8 cellular contexts compared by ENCODE assay signal in the genomic region with DNA sequence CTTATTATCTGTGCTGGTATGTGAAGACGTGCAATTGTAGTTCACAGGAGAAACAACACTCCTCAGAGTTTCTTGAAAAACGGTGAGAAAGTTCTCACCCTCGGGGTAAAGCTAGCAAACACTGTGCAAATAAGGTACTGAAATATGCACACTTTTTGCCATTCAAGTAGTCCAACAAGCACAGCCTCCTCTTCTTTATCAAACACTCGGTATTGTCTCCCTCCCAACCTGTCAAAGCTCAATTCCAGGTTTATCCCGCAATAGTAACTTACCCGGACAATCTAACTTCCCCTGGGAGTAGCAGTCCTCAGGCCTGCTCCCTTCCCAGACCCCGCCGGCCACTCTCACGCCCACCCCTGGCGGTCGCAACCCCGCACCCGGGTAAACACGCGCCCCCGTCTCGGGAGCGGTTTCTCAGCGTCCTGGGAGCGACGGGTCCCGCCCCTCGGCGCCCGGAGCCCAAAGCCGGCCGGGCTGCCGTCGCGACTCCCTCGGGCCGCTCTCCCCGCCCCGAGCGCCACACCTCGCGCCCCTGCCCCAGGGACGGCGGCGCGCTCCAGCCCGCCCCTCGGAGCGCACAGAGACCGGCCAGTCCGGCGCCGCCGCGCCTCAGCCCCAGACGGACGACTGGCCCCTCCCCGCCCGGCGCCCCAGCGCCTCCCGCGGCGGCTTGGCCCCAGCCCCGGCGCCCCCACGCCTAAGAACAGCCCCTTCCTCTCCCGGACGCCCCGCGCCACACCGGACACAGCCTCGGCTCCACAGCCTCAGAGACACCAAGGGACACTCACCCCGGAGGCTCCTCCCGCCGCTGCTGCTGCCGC. TPM values are rescaled to one million over a fixed set of nuclear protein-coding genes. Genes with fewer than 3 reads are reported as not detected.
DNase-seq lines count a peak whose midpoint lies in the region; ATAC-seq, FAIRE-seq and TF ChIP-seq lines count a peak whose summit lies in the region.

No MANE protein-coding gene starts in this region.

- H3K4me1 ChIP-seq in cardiac muscle cell (ENCODE audit: low read depth) (peaks cover 28% of the 10 kb centered on the region), pancreas (peaks cover 15 to 42% (median 26%) of the 10 kb centered on the region in 3 donors)

- H3K36me3 ChIP-seq in cardiac muscle cell (no peaks in the 10 kb centered on the region), pancreas (no peaks in the 10 kb centered on the region)

- H3K4me3 ChIP-seq in AG04450 (ENCODE audit: low read depth, low read length), result peak overlapping the region; percentile 76
- H3K4me3 ChIP-seq in cardiac muscle cell, result peak overlapping the region; percentile 97
- peak overlapping the region; percentile 79 to 95 (median 89) for H3K4me3 ChIP-seq in pancreas

- H3K9me3 ChIP-seq in AG04450 (ENCODE audit: control insufficient read depth, insufficient read depth, low read length) (peaks cover under 1% of the 10 kb centered on the region; the same call in 1 of the 2 replicates), cardiac muscle cell (ENCODE audit: low read depth) (no peaks in the 10 kb centered on the region), pancreas (no peaks in the 10 kb centered on the region)

- DNase-seq in AG04450 (ENCODE audit: low read depth, low spot score), result no peak
- DNase-seq in NCI-H446 treated with DMSO at 0.1 percent for 48 hours (lab: John Stamatoyannopoulos, UW), result peak; percentile 35
- peak; percentile 57 to 91 for DNase-seq in cardiac muscle cell (ENCODE audit: low read depth in 1 of 2, low spot score in 1 of 2)
- peak; percentile 60 to 87 (median 71) for DNase-seq in pancreas
- no peak for DNase-seq in NCI-H2171 treated with DMSO at 0.1 percent for 48 hours (lab: John Stamatoyannopoulos, UW)

- H3K4me3 Mint-ChIP-seq in activated naive CD8-positive, alpha-beta T cell, result peak overlapping the region; percentile 93

- H3K36me3 Mint-ChIP-seq in activated naive CD8-positive, alpha-beta T cell, result peaks cover 2% of the 10 kb centered on the region

- CTCF ChIA-PET in AG04450 (lab: Charles Lee), result interaction anchor here (1.0 kb wide), 1 partner anchor 125 kb away, joined by 3 read pairs; a partner anchor contains a TSS

- no peaks in the 10 kb centered on the region for H3K9me3 Mint-ChIP-seq in activated naive CD8-positive, alpha-beta T cell (ENCODE audit: low read depth)

- FAIRE-seq in pancreas (lab: Jason Lieb, UNC), result no peak

- peak; percentile 67 for ATAC-seq in GM18498 (IDR thresholded peaks at IDR 0.05; ENCODE audit: unreplicated experiment)
- peak; percentile 58 for ATAC-seq in HG02870 (IDR thresholded peaks at IDR 0.05; ENCODE audit: unreplicated experiment)
- peak; percentile 77 to 82 (median 80) for ATAC-seq in pancreas

- intact Hi-C loops in pancreas (cut with DNase I), result no loop called here

- 1% methylated on average over 38 to 72 of the region's 72 CpGs for whole genome bisulfite sequencing in pancreas, 2 donors

- no peaks in the 10 kb centered on the region for H3K27me3 ChIP-seq in AG04450 (ENCODE audit: control insufficient read depth, insufficient read depth, low read length)
- no peaks in the 10 kb centered on the region for H3K27me3 ChIP-seq in cardiac muscle cell
- H3K27me3 ChIP-seq in pancreas, result no peaks in the 10 kb centered on the region

- POLR2A ChIA-PET in AG04450 (lab: Yijun Ruan, JAX), result no interaction called here

- H3K27ac Mint-ChIP-seq in activated naive CD8-positive, alpha-beta T cell, result peak overlapping the region; percentile 88

- no peak for TF ChIP-seq CTCF in AG04450 (IDR thresholded peaks at IDR 0.05; ENCODE audit: low read depth, low read length)
- TF ChIP-seq CTCF in cardiac muscle cell (IDR thresholded peaks at IDR 0.05; ENCODE audit: low read depth, low read length), result no peak
- no peak for TF ChIP-seq CTCF in pancreas (IDR thresholded peaks at IDR 0.05)

- peak overlapping the region; percentile 48 for H3K27ac ChIP-seq in AG04450 (ENCODE audit: low read depth, low read length)
- peak overlapping the region; percentile 99 for H3K27ac ChIP-seq in cardiac muscle cell
- H3K27ac ChIP-seq in pancreas, result peak overlapping the region; percentile 86 to 97 (median 94)

- H3K27me3 Mint-ChIP-seq in activated naive CD8-positive, alpha-beta T cell, result no peaks in the 10 kb centered on the region

- H3K4me1 Mint-ChIP-seq in activated naive CD8-positive, alpha-beta T cell (ENCODE audit: low read depth), result peaks cover 62% of the 10 kb centered on the region

RNA-seq across cellular contexts. Expression of a gene that starts 0.6 kb away (rescaled TPM):
- polyA plus RNA-seq in AG04450 (2011; rRNA removed) (22.4 and 24.4 TPM in 2 replicates), cardiac muscle cell (14.4 and 19.4 TPM in 2 replicates), pancreas (1 to 10 TPM; 6.3 to 8.9 TPM)
- 54.6 and 55.0 TPM in 2 replicates for polyA minus RNA-seq in AG04450 (2011; rRNA and poly(A)+ RNA removed)
- total RNA-seq in cardiac muscle cell (15.5 and 21.7 TPM in 2 replicates), pancreas (10 to 100 TPM; 12.1 to 21.6 (median 15.0) TPM)

RNA-seq across cellular contexts. Expression of a gene that starts 14.7 kb away (rescaled TPM):
- polyA plus RNA-seq in AG04450 (2011; rRNA removed) (not detected in 2 replicates), cardiac muscle cell (0.56 and 1.2 TPM in 2 replicates), pancreas (not detected)
- polyA minus RNA-seq in AG04450 (2011; rRNA and poly(A)+ RNA removed), result not detected in 2 replicates
- total RNA-seq in cardiac muscle cell (not detected in 2 replicates), pancreas (not detected)

Comparison
In these comparisons a context has a peak if more than half of its experiments do, and no peak if none do; other contexts are left out.
1. DNase-seq: peak in NCI-H446 treated with DMSO at 0.1 percent for 48 hours (single experiment), cardiac muscle cell (2 of 2) and pancreas (6 of 6); none in AG04450 (single experiment) and NCI-H2171 treated with DMSO at 0.1 percent for 48 hours (single experiment).
2. H3K27ac ChIP-seq: peak in every context shown above with its lines; median percentile 99 in cardiac muscle cell; 94 in pancreas; 48 in AG04450.
3. Peak in every context shown above with its lines, with median percentiles within 50 percentile points of each other: H3K4me3 ChIP-seq and ATAC-seq.